In the genomic region with DNA sequence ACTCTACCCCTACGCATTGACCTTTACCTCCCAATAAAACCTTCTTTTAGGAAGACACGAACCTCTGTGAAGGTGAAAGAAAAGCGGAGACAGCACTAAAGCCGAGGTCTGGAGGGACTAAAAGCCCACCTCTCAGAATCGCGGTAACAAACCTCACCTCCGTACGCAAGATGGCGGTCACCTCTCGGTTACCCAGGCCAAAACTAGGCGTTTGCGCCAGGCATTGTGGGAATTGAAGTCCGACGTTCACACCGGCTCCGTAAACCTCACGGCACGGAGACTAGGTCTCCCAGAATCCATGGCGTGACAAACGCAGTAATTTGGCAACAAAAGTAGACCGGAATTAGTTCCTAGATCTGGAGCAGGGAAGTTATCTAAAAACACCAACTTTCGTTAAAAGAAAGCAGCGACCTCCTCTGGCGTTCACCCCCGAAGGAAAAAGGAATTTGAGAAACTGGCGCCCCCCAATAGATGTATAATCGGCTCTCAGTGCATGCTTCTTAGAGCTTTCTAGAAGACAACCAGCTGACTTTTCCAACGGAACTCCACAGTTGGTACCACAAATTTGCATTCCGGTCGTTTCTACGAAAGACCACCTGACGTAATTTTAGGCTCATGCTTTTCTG, we compare ENCODE assay signal across 1 cellular context.
TF ChIP-seq lines count a peak whose summit lies in the region.

Gene N4BP2L2 (minus strand): TSS at position 175 of the 626 bp plus-strand sequence. CDS start 1,768 bp downstream, outside the sequence.

TF ChIP-seq in GM12878, 131 proteins besides CTCF, POLR2A, EP300 and RAD21 (continued from another document):
- peak; percentile 15; the same call in 1 of the 2 replicates for TF ChIP-seq SMC3 (IDR thresholded peaks at IDR 0.05; ENCODE audit: borderline replicate concordance, low read length)
- TF ChIP-seq, protein P1, sequence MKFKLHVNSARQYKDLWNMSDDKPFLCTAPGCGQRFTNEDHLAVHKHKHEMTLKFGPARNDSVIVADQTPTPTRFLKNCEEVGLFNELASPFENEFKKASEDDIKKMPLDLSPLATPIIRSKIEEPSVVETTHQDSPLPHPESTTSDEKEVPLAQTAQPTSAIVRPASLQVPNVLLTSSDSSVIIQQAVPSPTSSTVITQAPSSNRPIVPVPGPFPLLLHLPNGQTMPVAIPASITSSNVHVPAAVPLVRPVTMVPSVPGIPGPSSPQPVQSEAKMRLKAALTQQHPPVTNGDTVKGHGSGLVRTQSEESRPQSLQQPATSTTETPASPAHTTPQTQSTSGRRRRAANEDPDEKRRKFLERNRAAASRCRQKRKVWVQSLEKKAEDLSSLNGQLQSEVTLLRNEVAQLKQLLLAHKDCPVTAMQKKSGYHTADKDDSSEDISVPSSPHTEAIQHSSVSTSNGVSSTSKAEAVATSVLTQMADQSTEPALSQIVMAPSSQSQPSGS (IDR thresholded peaks at IDR 0.05; ENCODE audit: low read length) = no peak; the same call in 1 of the 2 replicates
- TF ChIP-seq MTA3 (IDR thresholded peaks at IDR 0.05; ENCODE audit: borderline replicate concordance, low read length) = peak; percentile 11; the same call in 1 of the 2 replicates
- peak; percentile 58; the same call in 1 of the 2 replicates for TF ChIP-seq CHD2 (IDR thresholded peaks at IDR 0.05; ENCODE audit: borderline replicate concordance, low read depth, low read length)
- TF ChIP-seq ZBTB11 (CRISPR knock-in tag; IDR thresholded peaks at IDR 0.05) = 0 out of 2 replicates have a peak, but pooled peaks have one; percentile 7
- peak; percentile 90 for TF ChIP-seq CREM (IDR thresholded peaks at IDR 0.05; ENCODE audit: low read depth)
- TF ChIP-seq IKZF1 (conservative IDR thresholded peaks at IDR 0.05) = peak; percentile 98
- peak; percentile 71 for TF ChIP-seq E2F8 (IDR thresholded peaks at IDR 0.05; ENCODE audit: low read depth, partially characterized antibody)
- 0 out of 2 replicates have a peak, but pooled peaks have one; percentile 10 for TF ChIP-seq TCF12 (IDR thresholded peaks at IDR 0.05; ENCODE audit: low read depth, low read length)
- peak; percentile 80; the same call in 1 of the 2 replicates for TF ChIP-seq RUNX3 (IDR thresholded peaks at IDR 0.05; ENCODE audit: low read length)
- TF ChIP-seq RAD51 (IDR thresholded peaks at IDR 0.05) = peak; percentile 77
- peak in 1 of 2 experiments; percentile 34; a peak in 1 of 4 replicates for TF ChIP-seq SRF (IDR thresholded peaks at IDR 0.05; ENCODE audit: low read depth in 2 of 2, low read length in 2 of 2)
- TF ChIP-seq, protein P2, sequence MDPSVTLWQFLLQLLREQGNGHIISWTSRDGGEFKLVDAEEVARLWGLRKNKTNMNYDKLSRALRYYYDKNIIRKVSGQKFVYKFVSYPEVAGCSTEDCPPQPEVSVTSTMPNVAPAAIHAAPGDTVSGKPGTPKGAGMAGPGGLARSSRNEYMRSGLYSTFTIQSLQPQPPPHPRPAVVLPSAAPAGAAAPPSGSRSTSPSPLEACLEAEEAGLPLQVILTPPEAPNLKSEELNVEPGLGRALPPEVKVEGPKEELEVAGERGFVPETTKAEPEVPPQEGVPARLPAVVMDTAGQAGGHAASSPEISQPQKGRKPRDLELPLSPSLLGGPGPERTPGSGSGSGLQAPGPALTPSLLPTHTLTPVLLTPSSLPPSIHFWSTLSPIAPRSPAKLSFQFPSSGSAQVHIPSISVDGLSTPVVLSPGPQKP (IDR thresholded peaks at IDR 0.05; ENCODE audit: low read depth, low read length) = 0 out of 2 replicates have a peak, but pooled peaks have one; percentile 56
- peak; percentile 54; the same call in 1 of the 2 replicates for TF ChIP-seq MTA2 (IDR thresholded peaks at IDR 0.05; ENCODE audit: low read depth)
- no peak for TF ChIP-seq SREBF2 (IDR thresholded peaks at IDR 0.05; ENCODE audit: low read length)
- TF ChIP-seq PAX5 (IDR thresholded peaks at IDR 0.05; ENCODE audit: borderline replicate concordance, low read depth, low read length) = no peak
- TF ChIP-seq NKRF (conservative IDR thresholded peaks at IDR 0.05) = peak; percentile 57
- TF ChIP-seq CBFB (IDR thresholded peaks at IDR 0.05; ENCODE audit: low read depth) = peak; percentile 47; the same call in 1 of the 2 replicates
- peak; percentile 57 for TF ChIP-seq EED (IDR thresholded peaks at IDR 0.05; ENCODE audit: low read depth)
- no peak for TF ChIP-seq FOS (IDR thresholded peaks at IDR 0.05; ENCODE audit: borderline replicate concordance, extremely low read depth, insufficient read length)
- TF ChIP-seq BHLHE40 (IDR thresholded peaks at IDR 0.05; ENCODE audit: borderline replicate concordance in 1 of 2, low read depth in 2 of 2, low read length in 1 of 2) = peak in 1 of 2 experiments; percentile 35; a peak in 1 of 4 replicates
- no peak for TF ChIP-seq YBX1 (IDR thresholded peaks at IDR 0.05)
- peak; percentile 94 for TF ChIP-seq NR2F1 (conservative IDR thresholded peaks at IDR 0.05)
